1 cellular context compared by ENCODE assay signal in the genomic region with DNA sequence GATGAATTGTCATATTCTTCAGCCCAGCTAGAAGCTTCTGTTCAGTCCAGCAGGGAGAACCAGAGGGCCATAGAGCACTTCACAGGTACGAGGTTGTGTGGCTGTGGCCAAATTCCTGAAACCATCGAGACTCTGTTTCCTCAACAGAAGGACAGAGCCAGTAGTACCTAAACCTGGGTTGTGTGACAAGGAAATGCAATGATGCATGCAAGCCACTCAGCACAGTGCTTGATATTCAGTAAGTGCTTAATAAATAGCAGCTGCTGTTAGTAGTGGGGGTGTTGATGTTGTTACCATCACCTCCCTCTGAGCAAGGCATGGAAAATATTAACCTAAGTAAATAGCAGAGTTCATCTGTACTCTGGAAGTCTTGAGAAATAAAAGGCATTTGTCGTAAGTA.
TF ChIP-seq lines count a peak whose summit lies in the region.

No MANE protein-coding gene starts in this region.

TF ChIP-seq in H1, 55 proteins besides CTCF, POLR2A, EP300 and RAD21 (continued from another document):
- TF ChIP-seq SUZ12 (IDR thresholded peaks at IDR 0.05; ENCODE audit: low read length) (no peak), RXRA (IDR thresholded peaks at IDR 0.05; ENCODE audit: insufficient read depth, low read depth, low read length) (no peak)
